ENCODE assay signal across 13 cellular contexts in the genomic region with DNA sequence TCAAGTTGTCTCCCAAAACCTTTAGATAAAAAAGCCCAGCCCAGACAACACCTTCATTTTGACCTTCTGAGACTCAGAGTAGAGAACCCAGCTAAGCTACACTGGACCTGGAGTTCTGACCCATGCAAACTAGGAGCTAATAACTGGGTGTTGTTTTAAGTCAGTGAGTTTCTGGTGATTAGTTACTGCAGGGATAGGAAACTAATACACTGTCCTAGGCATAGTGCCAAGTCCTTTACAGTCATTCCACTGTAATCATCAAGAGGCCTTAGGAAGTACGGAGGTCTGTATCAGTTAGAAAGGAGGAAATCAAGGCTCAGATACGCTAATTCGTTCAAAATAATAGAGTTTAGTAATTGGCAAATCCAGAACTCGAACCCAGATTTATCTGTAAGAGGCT.
DNase-seq lines count a peak whose midpoint lies in the region; ATAC-seq lines count a peak whose summit lies in the region.
"Had no signal": no experiment of that assay in that cellular context is flagged by ENCODE, and none has a peak within 500 bp of the region (broad histone marks: within the 10 kb centered on the region; RNA-seq: fewer than 3 reads in every experiment).

No MANE protein-coding gene starts in this region.

- DNase-seq in ELR (ENCODE audit: low read depth) (peak; percentile 35), M059J (ENCODE audit: low read depth) (peak; percentile 4), adipocyte (ENCODE audit: low read depth) (peak; percentile 60), kidney tubule cell (ENCODE audit: low spot score) (peak; percentile 71), ACHN (no peak), DMS 273 treated with DMSO at 0.1 percent for 48 hours (lab: John Stamatoyannopoulos, UW) (no peak)
- DNase-seq: activated CD4-positive, alpha-beta T cell treated with anti-CD3 and anti-CD28 coated beads, Interleukin-2, amount 50 U/mL, for 4 hours; activated gamma-delta T cell treated with Interleukin-2 at 50 U/mL for 16 hours; foreskin melanocyte; MG63; naive B cell; right lobe of liver had no signal

- no peaks in the 10 kb centered on the region for H3K36me3 ChIP-seq in adipocyte (ENCODE audit: control insufficient read depth, insufficient read depth, low read length, severe bottlenecking)
- H3K36me3 ChIP-seq: MG63, right lobe of liver had no signal

- ATAC-seq in GM18909 (IDR thresholded peaks at IDR 0.05; ENCODE audit: poor library complexity, unreplicated experiment) = no peak
- ATAC-seq: right lobe of liver had no signal

- H3K4me3 ChIP-seq in adipocyte (ENCODE audit: low read length) = no peak overlapping the region
- H3K4me3 ChIP-seq: MG63, right lobe of liver had no signal

- H3K9ac ChIP-seq in adipocyte (ENCODE audit: low read length) = no peak overlapping the region

- in situ Hi-C loops in ACHN (cut with HindIII; ENCODE audit: low pct_ligation_motif_present, low pct_unique_long_range_greater_than_20kb, low sequenced_read_pairs) = no loop called here

- no peaks in the 10 kb centered on the region for H3K27me3 ChIP-seq in adipocyte (replicated peaks; ENCODE audit: control insufficient read depth, insufficient read depth, low read length)
- H3K27me3 ChIP-seq: right lobe of liver had no signal

- no peaks in the 10 kb centered on the region for H3K4me1 ChIP-seq in adipocyte (ENCODE audit: control insufficient read depth, insufficient read depth, low read length)

- no peaks in the 10 kb centered on the region for H3K9me3 ChIP-seq in adipocyte (ENCODE audit: control insufficient read depth, low read length)
- H3K9me3 ChIP-seq: MG63, right lobe of liver had no signal

Comparison
In these comparisons a context has a peak if more than half of its experiments do, and no peak if none do; other contexts are left out.
1. DNase-seq: peak in ELR (single experiment), M059J (single experiment), adipocyte (single experiment) and kidney tubule cell (single experiment); none in ACHN (single experiment) and DMS 273 treated with DMSO at 0.1 percent for 48 hours (single experiment).